Comparison of ENCODE assay signal across 10 cellular contexts in the genomic region with DNA sequence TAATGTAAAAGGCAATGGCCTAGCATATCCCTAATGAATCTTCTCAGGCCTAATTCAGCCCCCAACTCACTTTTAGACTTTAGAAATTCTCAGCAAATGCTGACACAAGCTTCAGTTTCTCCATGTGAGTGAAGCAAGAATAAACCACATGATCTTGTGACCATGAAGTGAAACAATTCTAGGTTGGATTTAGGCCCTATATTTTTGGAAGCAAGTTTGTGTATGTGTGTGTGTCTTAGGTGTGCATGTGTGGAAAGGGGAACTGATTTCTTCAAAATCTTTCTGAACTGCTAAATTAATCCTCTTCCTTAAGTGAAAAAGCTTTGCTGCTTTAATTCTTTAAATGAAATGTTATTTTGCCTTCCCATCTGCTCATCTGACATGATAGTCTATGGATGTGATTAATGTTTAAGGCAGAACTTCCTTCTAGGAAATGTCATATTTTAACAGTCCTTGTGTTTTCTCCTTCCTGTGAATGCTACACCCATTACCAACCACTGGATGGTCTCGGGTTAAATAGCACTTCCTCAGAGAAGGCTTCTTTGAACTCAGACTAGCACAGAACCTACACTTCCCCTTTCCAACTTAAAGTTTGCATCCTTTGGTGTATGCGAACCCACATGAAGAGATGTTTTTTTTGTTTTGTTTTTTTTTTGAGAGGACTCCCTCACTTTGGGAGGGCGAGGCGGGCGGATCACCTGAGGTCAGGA. TPM values are rescaled to one million over a fixed set of nuclear protein-coding genes. Genes with fewer than 3 reads are reported as not detected.
DNase-seq lines count a peak whose midpoint lies in the region; ATAC-seq, FAIRE-seq and TF ChIP-seq lines count a peak whose summit lies in the region.
"Had no signal": no experiment of that assay in that cellular context is flagged by ENCODE, and none has a peak within 500 bp of the region (broad histone marks: within the 10 kb centered on the region; RNA-seq: fewer than 3 reads in every experiment).

No MANE protein-coding gene starts in this region.

- H4K20me1 ChIP-seq in GM23338 (replicated peaks; ENCODE audit: insufficient read depth), result no peaks in the 10 kb centered on the region
- no peaks in the 10 kb centered on the region for H4K20me1 ChIP-seq in OCI-LY3 (ENCODE audit: insufficient read depth, low read length)
- H4K20me1 ChIP-seq in HepG2 (ENCODE audit: insufficient read depth, low read length), result no peaks in the 10 kb centered on the region

- H3K9me3 Mint-ChIP-seq in Caco-2 (ENCODE audit: unreplicated experiment), result no peaks in the 10 kb centered on the region
- H3K9me3 Mint-ChIP-seq in GM23338, result no peaks in the 10 kb centered on the region; the same call in 2 of the 3 replicates
- H3K9me3 Mint-ChIP-seq in endothelial cell (ENCODE audit: unreplicated experiment), result no peaks in the 10 kb centered on the region

- intact Hi-C loops in Caco-2 (cut with micrococcal nuclease; ENCODE audit: unreplicated experiment) (no loop called here), HepG2 (cut with micrococcal nuclease; ENCODE audit: unreplicated experiment) (no loop called here)

- H2AFZ ChIP-seq in GM23338 (no peak overlapping the region), OCI-LY3 (ENCODE audit: low read depth, low read length) (0 out of 2 replicates have a peak overlapping the region, but pooled peaks have one; percentile 57), HepG2 (ENCODE audit: low read length) (no peak overlapping the region)

- FAIRE-seq in HepG2 (lab: Jason Lieb, UNC), result no peak

- no peaks in the 10 kb centered on the region for H3K9me2 ChIP-seq in GM23338 (ENCODE audit: insufficient read depth)

- no peaks in the 10 kb centered on the region for H3K36me3 ChIP-seq in Caco-2 (ENCODE audit: control insufficient read depth, insufficient read depth, low read length)
- no peaks in the 10 kb centered on the region for H3K36me3 ChIP-seq in GM23338 (ENCODE audit: insufficient read depth)
- no peaks in the 10 kb centered on the region for H3K36me3 ChIP-seq in OCI-LY3 (replicated peaks; ENCODE audit: low read depth, low read length)
- peaks cover 2 to 3% of the 10 kb centered on the region in 2 donors for H3K36me3 ChIP-seq in lung (ENCODE audit: control insufficient read depth in 2 of 2, insufficient read depth in 2 of 2, low read length in 2 of 2)
- no peaks in the 10 kb centered on the region for H3K36me3 ChIP-seq in brain microvascular endothelial cell (replicated peaks)
- H3K36me3 ChIP-seq in HepG2 (replicated peaks in 1 of 2; ENCODE audit: control insufficient read depth in 1 of 2, insufficient read depth in 2 of 2, low read length in 2 of 2), result peaks cover 0 to under 1% of the 10 kb centered on the region in 2 experiments; a peak in 1 of 5 replicates

- H3K79me2 ChIP-seq in GM23338 (replicated peaks; ENCODE audit: insufficient read depth), result no peaks in the 10 kb centered on the region
- H3K79me2 ChIP-seq in OCI-LY3 (ENCODE audit: low read length), result no peaks in the 10 kb centered on the region
- H3K79me2 ChIP-seq in HepG2 (ENCODE audit: insufficient read depth, low read length), result no peaks in the 10 kb centered on the region

- H3K27me3 ChIP-seq in Caco-2 (replicated peaks; ENCODE audit: control insufficient read depth, insufficient read depth, low read length), result no peaks in the 10 kb centered on the region
- no peaks in the 10 kb centered on the region for H3K27me3 ChIP-seq in GM23338 (ENCODE audit: insufficient read depth)
- no peaks in the 10 kb centered on the region for H3K27me3 ChIP-seq in OCI-LY3 (ENCODE audit: low read depth, low read length)
- H3K27me3 ChIP-seq in lung (ENCODE audit: control insufficient read depth, insufficient read depth), result no peaks in the 10 kb centered on the region
- H3K27me3 ChIP-seq in brain microvascular endothelial cell (replicated peaks), result no peaks in the 10 kb centered on the region
- no peaks in the 10 kb centered on the region for H3K27me3 ChIP-seq in HepG2 (ENCODE audit: control insufficient read depth in 1 of 2, insufficient read depth in 2 of 2, low read length in 2 of 2)

- H3K4me2 ChIP-seq in GM23338, result no peak overlapping the region
- no peak overlapping the region for H3K4me2 ChIP-seq in OCI-LY3 (ENCODE audit: low read length)
- no peak overlapping the region for H3K4me2 ChIP-seq in HepG2 (ENCODE audit: low read depth, low read length)

- H3K27ac Mint-ChIP-seq in Caco-2 (ENCODE audit: unreplicated experiment) (peak overlapping the region; percentile 39), GM23338 (no peak overlapping the region), endothelial cell (ENCODE audit: unreplicated experiment) (no peak overlapping the region)

- BruUV-seq in Caco-2 (replicated peaks; lab: Mats Ljungman, UMichigan) (no TSS peak), HepG2 (replicated peaks; lab: Mats Ljungman, UMichigan) (no TSS peak)

- H3K9ac ChIP-seq in OCI-LY3 (ENCODE audit: low read length) (no peak overlapping the region), HepG2 (ENCODE audit: insufficient read depth, low read depth, low read length) (no peak overlapping the region)

- 42 to 63% methylated on average over 5 of the region's 5 CpGs for WGBS in lung, 2 donors
- WGBS in HepG2 (ENCODE audit: low lambda C conversion rate), result 97% methylated on average over 5 of the region's 5 CpGs

- POLR2A ChIA-PET in Caco-2 (lab: Charles Lee), result no interaction called here
- POLR2A ChIA-PET in HepG2 (lab: Yijun Ruan, JAX), result no interaction called here

- CTCF ChIA-PET in Caco-2 (lab: Charles Lee) (no interaction called here), HepG2 (lab: Yijun Ruan, JAX; ENCODE audit: low intra/inter-chr PET ratio, low total read pairs) (no interaction called here)

- peak overlapping the region; percentile 77 for H3K4me3 Mint-ChIP-seq in Caco-2 (ENCODE audit: unreplicated experiment)
- no peak overlapping the region for H3K4me3 Mint-ChIP-seq in GM23338
- H3K4me3 Mint-ChIP-seq in endothelial cell (ENCODE audit: unreplicated experiment), result no peak overlapping the region

- no peak for TF ChIP-seq RAD21 in HepG2 (CRISPR knock-in tag; IDR thresholded peaks at IDR 0.05)

- TF ChIP-seq CTCF in Caco-2 (IDR thresholded peaks at IDR 0.05; ENCODE audit: insufficient read depth in 1 of 2, low read depth in 1 of 2, low read length in 1 of 2, severe bottlenecking in 1 of 2, unreplicated experiment in 1 of 2) (no peak), GM23338 (conservative IDR thresholded peaks at IDR 0.05; ENCODE audit: low read depth in 2 of 2) (no peak), OCI-LY3 (IDR thresholded peaks at IDR 0.05; ENCODE audit: low read depth, low read length) (no peak), lung (IDR thresholded peaks at IDR 0.05; ENCODE audit: control extremely low read depth, extremely low read depth) (no peak), brain microvascular endothelial cell (IDR thresholded peaks at IDR 0.05; ENCODE audit: low read depth, low read length, missing control alignments) (no peak), HepG2 (CRISPR knock-in tag; IDR thresholded peaks at IDR 0.05) (no peak), endothelial cell (IDR thresholded peaks at IDR 0.05; ENCODE audit: unreplicated experiment) (no peak)

- H3K27me3 Mint-ChIP-seq in Caco-2 (ENCODE audit: insufficient read depth, unreplicated experiment) (no peaks in the 10 kb centered on the region), GM23338 (ENCODE audit: insufficient read depth, low read depth, poor library complexity) (peaks cover 2% of the 10 kb centered on the region), endothelial cell (ENCODE audit: unreplicated experiment) (peaks cover 5% of the 10 kb centered on the region)

- no peak overlapping the region for H3K4me3 ChIP-seq in Caco-2 (ENCODE audit: low read depth, low read length)
- H3K4me3 ChIP-seq in GM23338, result no peak overlapping the region
- H3K4me3 ChIP-seq in OCI-LY3 (ENCODE audit: low read length), result no peak overlapping the region
- H3K4me3 ChIP-seq in lung, result no peak overlapping the region
- no peak overlapping the region for H3K4me3 ChIP-seq in brain microvascular endothelial cell (ENCODE audit: low read depth, low read length)
- H3K4me3 ChIP-seq in HepG2 (replicated peaks in 1 of 3; ENCODE audit: insufficient read depth in 1 of 3, low read depth in 2 of 3, low read length in 3 of 3), result no peak overlapping the region

- ATAC-seq in GM23338, result no peak
- ATAC-seq in lung (ENCODE audit: insufficient read depth, low FRiP score), result no peak
- no peak for ATAC-seq in HepG2

- H3F3A ChIP-seq in GM23338 (replicated peaks; ENCODE audit: low read depth), result no peaks in the 10 kb centered on the region

- H3K4me1 ChIP-seq in Caco-2 (peaks cover 13% of the 10 kb centered on the region), GM23338 (ENCODE audit: insufficient read depth) (no peaks in the 10 kb centered on the region), OCI-LY3 (ENCODE audit: low read length) (peaks cover 7% of the 10 kb centered on the region), lung (ENCODE audit: control insufficient read depth in 2 of 2, insufficient read depth in 2 of 2, low read length in 2 of 2) (peaks cover 0 to 5% of the 10 kb centered on the region in 2 donors), HepG2 (ENCODE audit: insufficient read depth, low read length) (peaks cover 18% of the 10 kb centered on the region)

- H3K9me3 ChIP-seq in Caco-2, result no peaks in the 10 kb centered on the region
- H3K9me3 ChIP-seq in OCI-LY3 (ENCODE audit: insufficient read depth, low read length), result no peaks in the 10 kb centered on the region
- no peaks in the 10 kb centered on the region for H3K9me3 ChIP-seq in lung (ENCODE audit: control insufficient read depth in 2 of 2, insufficient read depth in 1 of 2, low read length in 1 of 2)
- no peaks in the 10 kb centered on the region for H3K9me3 ChIP-seq in HepG2 (ENCODE audit: low read length)

- TF ChIP-seq EP300 in HepG2 (IDR thresholded peaks at IDR 0.05; ENCODE audit: low read depth in 2 of 2, low read length in 2 of 2) (no peak), HepG2 (CRISPR knock-in tag; IDR thresholded peaks at IDR 0.05; ENCODE audit: borderline replicate concordance) (no peak)

- DNase-seq in Caco-2 (no peak), GM23338 (ENCODE audit: low spot score) (peak; percentile 14), lung (ENCODE audit: low spot score) (no peak), brain microvascular endothelial cell (no peak), HepG2 (ENCODE audit: low spot score) (no peak), endothelial cell (ENCODE audit: low spot score) (no peak), NCI-H146 (lab: John Stamatoyannopoulos, UW) (no peak)
- DNase-seq: DND-41, NCI-H2171 treated with DMSO at 0.1 percent for 48 hours had no signal

- H3K36me3 Mint-ChIP-seq in Caco-2 (ENCODE audit: insufficient read depth, unreplicated experiment) (peaks cover 8% of the 10 kb centered on the region), GM23338 (ENCODE audit: low read depth) (no peaks in the 10 kb centered on the region), endothelial cell (ENCODE audit: low read depth, unreplicated experiment) (no peaks in the 10 kb centered on the region)

- in situ Hi-C loops in brain microvascular endothelial cell (cut with HindIII; ENCODE audit: low pct_ligation_motif_present, low sequenced_read_pairs) (no loop called here), HepG2 (cut with HindIII; ENCODE audit: extremely low pct_ligation_motif_present, low pct_unique_long_range_greater_than_20kb) (no loop called here)

- H3K27ac ChIP-seq in GM23338 (ENCODE audit: low read depth) (no peak overlapping the region), OCI-LY3 (ENCODE audit: low read length) (no peak overlapping the region), lung (ENCODE audit: low read depth in 1 of 2, low read length in 1 of 2) (peak overlapping the region; percentile 64 to 91), brain microvascular endothelial cell (no peak overlapping the region), HepG2 (ENCODE audit: extremely low read length, insufficient read depth, low read length) (no peak overlapping the region)

- H3K4me1 Mint-ChIP-seq in Caco-2 (ENCODE audit: low read depth, unreplicated experiment), result peaks cover 7% of the 10 kb centered on the region
- H3K4me1 Mint-ChIP-seq in GM23338, result peaks cover 14% of the 10 kb centered on the region; the same call in 2 of the 3 replicates
- H3K4me1 Mint-ChIP-seq in endothelial cell (ENCODE audit: unreplicated experiment), result peaks cover 18% of the 10 kb centered on the region

- no peak for TF ChIP-seq POLR2A in HepG2 (IDR thresholded peaks at IDR 0.05; ENCODE audit: insufficient read depth in 1 of 2, low read depth in 2 of 2, low read length in 2 of 2)

RNA-seq across cellular contexts. Expression of gene TMEM144, which starts 1.2 kb away (rescaled TPM):
- total RNA-seq in Caco-2 (2022) (15.5 and 17.9 TPM in 2 replicates), lung (10 to 100 TPM; 16.4 to 17.3 TPM), HepG2 (2016; rRNA removed; fragmentation: Illumina TruSeq; extraction: Trizol) (10.5 and 12.3 TPM in 2 replicates), endothelial cell (ENCODE audit: unreplicated experiment) (5.7 TPM)
- total RNA-seq in GM23338 (2014; rRNA removed; shearing (Covaris generic)), result 1.7 and 2.8 TPM in 2 replicates
- polyA plus RNA-seq in GM23338 (2016; fragmentation: Nextera tagmentation; extraction: Ambion mirVana) (0.75 and 1.3 TPM in 2 replicates), lung (1 to 10 TPM; 3.7 to 6.7 TPM), HepG2 (2011; rRNA removed) (10.6 and 10.9 TPM in 2 replicates)
- 3.9 and 4.8 TPM in 2 replicates for total RNA-seq in HepG2 (2016; cell fraction: cytosol; rRNA removed; fragmentation: Illumina TruSeq; extraction: Trizol; ENCODE audit: low read depth)
- total RNA-seq in HepG2 (2016; cell fraction: insoluble cytoplasmic fraction; rRNA removed; fragmentation: Illumina TruSeq; extraction: Trizol), result 10.6 and 15.0 TPM in 2 replicates
- 7.6 and 7.7 TPM in 2 replicates for total RNA-seq in HepG2 (2016; cell fraction: membrane; rRNA removed; fragmentation: Illumina TruSeq; extraction: Trizol)
- 29.5 and 33.6 TPM in 2 replicates for total RNA-seq in HepG2 (2016; cell fraction: nucleus; rRNA removed; fragmentation: Illumina TruSeq; extraction: Trizol)
- polyA plus RNA-seq in HepG2 (2011; cell fraction: cytosol; rRNA removed), result 3.2 and 4.2 TPM in 2 replicates
- 17.3 and 21.4 TPM in 2 replicates for polyA plus RNA-seq in HepG2 (2011; cell fraction: nucleus; rRNA removed)
- 5.2 and 9.3 TPM in 2 replicates for polyA plus RNA-seq in HepG2 (2012)
- polyA plus RNA-seq in HepG2 (2016; cell fraction: cytosol; fragmentation: Illumina TruSeq; extraction: Trizol; ENCODE audit: low read depth), result 1.2 and 2.4 TPM in 2 replicates
- polyA plus RNA-seq in HepG2 (2016; cell fraction: insoluble cytoplasmic fraction; fragmentation: Illumina TruSeq; extraction: Trizol; ENCODE audit: low read depth), result 7.1 and 8.5 TPM in 2 replicates
- 3.7 and 4.8 TPM in 2 replicates for polyA plus RNA-seq in HepG2 (2016; cell fraction: membrane; fragmentation: Illumina TruSeq; extraction: Trizol; ENCODE audit: low read depth)
- polyA plus RNA-seq in HepG2 (2016; cell fraction: nucleus; fragmentation: Illumina TruSeq; extraction: Trizol; ENCODE audit: insufficient read depth, low read depth), result 35.6 and 36.7 TPM in 2 replicates
- 2.2 and 19.2 TPM in 2 replicates for polyA minus RNA-seq in HepG2 (2011; rRNA and poly(A)+ RNA removed; ENCODE audit: low replicate concordance)
- polyA minus RNA-seq in HepG2 (2011; cell fraction: cytosol; rRNA and poly(A)+ RNA removed), result 9.4 and 10.4 TPM in 2 replicates
- polyA minus RNA-seq in HepG2 (2011; cell fraction: nucleus; rRNA and poly(A)+ RNA removed), result 77.5 and 78.0 TPM in 2 replicates

RNA-seq across cellular contexts. Expression of gene GASK1B, which starts 36.3 kb away (rescaled TPM):
- 42.5 and 48.5 TPM in 2 replicates for total RNA-seq in Caco-2 (2022)
- not detected in 2 replicates for total RNA-seq in GM23338 (2014; rRNA removed; shearing (Covaris generic))
- polyA plus RNA-seq in GM23338 (2016; fragmentation: Nextera tagmentation; extraction: Ambion mirVana), result not detected in 2 replicates
- 10 to 100 TPM; 33.0 to 36.6 TPM for total RNA-seq in lung
- 10 to 100 TPM in 1 of 2 donors, 1 to 10 TPM in 1; 3.2 to 27.4 TPM for polyA plus RNA-seq in lung
- total RNA-seq in HepG2 (2016; rRNA removed; fragmentation: Illumina TruSeq; extraction: Trizol), result 40.4 and 50.0 TPM in 2 replicates
- total RNA-seq in HepG2 (2016; cell fraction: cytosol; rRNA removed; fragmentation: Illumina TruSeq; extraction: Trizol; ENCODE audit: low read depth), result 2.5 and 3.1 TPM in 2 replicates
- total RNA-seq in HepG2 (2016; cell fraction: insoluble cytoplasmic fraction; rRNA removed; fragmentation: Illumina TruSeq; extraction: Trizol), result 35.3 and 52.8 TPM in 2 replicates
- 13.1 and 13.2 TPM in 2 replicates for total RNA-seq in HepG2 (2016; cell fraction: membrane; rRNA removed; fragmentation: Illumina TruSeq; extraction: Trizol)
- total RNA-seq in HepG2 (2016; cell fraction: nucleus; rRNA removed; fragmentation: Illumina TruSeq; extraction: Trizol), result 56.3 and 57.2 TPM in 2 replicates
- polyA plus RNA-seq in HepG2 (2011; rRNA removed), result 23.0 and 29.1 TPM in 2 replicates
- 16.9 and 19.4 TPM in 2 replicates for polyA plus RNA-seq in HepG2 (2011; cell fraction: cytosol; rRNA removed)
- polyA plus RNA-seq in HepG2 (2011; cell fraction: nucleus; rRNA removed), result 20.4 and 23.5 TPM in 2 replicates
- 24.3 and 25.1 TPM in 2 replicates for polyA plus RNA-seq in HepG2 (2012)
- polyA plus RNA-seq in HepG2 (2016; cell fraction: cytosol; fragmentation: Illumina TruSeq; extraction: Trizol; ENCODE audit: low read depth), result 1.6 and 1.7 TPM in 2 replicates
- polyA plus RNA-seq in HepG2 (2016; cell fraction: insoluble cytoplasmic fraction; fragmentation: Illumina TruSeq; extraction: Trizol; ENCODE audit: low read depth), result 38.9 and 44.5 TPM in 2 replicates
- 5.1 and 6.2 TPM in 2 replicates for polyA plus RNA-seq in HepG2 (2016; cell fraction: membrane; fragmentation: Illumina TruSeq; extraction: Trizol; ENCODE audit: low read depth)
- polyA plus RNA-seq in HepG2 (2016; cell fraction: nucleus; fragmentation: Illumina TruSeq; extraction: Trizol; ENCODE audit: insufficient read depth, low read depth), result 47.6 and 48.5 TPM in 2 replicates
- 0.05 and 56.5 TPM in 2 replicates for polyA minus RNA-seq in HepG2 (2011; rRNA and poly(A)+ RNA removed; ENCODE audit: low replicate concordance)
- polyA minus RNA-seq in HepG2 (2011; cell fraction: cytosol; rRNA and poly(A)+ RNA removed), result 51.6 and 55.0 TPM in 2 replicates
- 104 and 111 TPM in 2 replicates for polyA minus RNA-seq in HepG2 (2011; cell fraction: nucleus; rRNA and poly(A)+ RNA removed)
- 63.8 TPM for total RNA-seq in endothelial cell (ENCODE audit: unreplicated experiment)

Comparison
In these comparisons a context has a peak if more than half of its experiments do, and no peak if none do; other contexts are left out.
1. H3K27ac ChIP-seq: peak in lung (2 of 2); none in GM23338 (single experiment), OCI-LY3 (single experiment), brain microvascular endothelial cell (single experiment) and HepG2 (single experiment).